ENCODE assay signal across 1 cellular context in genomic region chr2:190477563-190478454, GRCh38.
TF ChIP-seq lines count a peak whose summit lies in the region.

No MANE protein-coding gene starts in this region.

TF ChIP-seq in K562, 482 proteins besides CTCF, POLR2A, EP300 and RAD21 (continued from another document and continues in another):
- no peak for TF ChIP-seq SAFB (IDR thresholded peaks at IDR 0.05; ENCODE audit: borderline replicate concordance, low read depth, low read length)
- TF ChIP-seq ZNF140 (CRISPR knock-in tag; IDR thresholded peaks at IDR 0.05), result no peak
- TF ChIP-seq PHTF2 (CRISPR knock-in tag; IDR thresholded peaks at IDR 0.05), result no peak
- TF ChIP-seq NFYB (IDR thresholded peaks at IDR 0.05; ENCODE audit: extremely low read depth, insufficient read length), result no peak
- peak; percentile 86; the same call in 1 of the 2 replicates for TF ChIP-seq PML (IDR thresholded peaks at IDR 0.05; ENCODE audit: low read length)
- TF ChIP-seq ZNF740 (CRISPR knock-in tag; IDR thresholded peaks at IDR 0.05), result no peak
- TF ChIP-seq ZNF740 (tag; IDR thresholded peaks at IDR 0.05), result no peak
- TF ChIP-seq GATA2 (CRISPR knock-in tag; IDR thresholded peaks at IDR 0.05), result peak; percentile 55
- TF ChIP-seq SMAD3 (CRISPR knock-in tag; conservative IDR thresholded peaks at IDR 0.05), result no peak
- no peak for TF ChIP-seq ZNF277 (CRISPR knock-in tag; IDR thresholded peaks at IDR 0.05; ENCODE audit: borderline replicate concordance)
- TF ChIP-seq SNAPC5 (CRISPR knock-in tag; IDR thresholded peaks at IDR 0.05), result no peak
- no peak for TF ChIP-seq NELFE (IDR thresholded peaks at IDR 0.05; ENCODE audit: insufficient read depth, insufficient read length)
- TF ChIP-seq FOXA3 (CRISPR knock-in tag; conservative IDR thresholded peaks at IDR 0.05 in 1 of 2, IDR thresholded peaks at IDR 0.05 in 1 of 2), result peak; percentile 94 to 96
- TF ChIP-seq WHSC1 (IDR thresholded peaks at IDR 0.05; ENCODE audit: low read length), result no peak
- peak; percentile 11 for TF ChIP-seq MEIS2 (IDR thresholded peaks at IDR 0.05; ENCODE audit: partially characterized antibody)
- TF ChIP-seq GTF2B (IDR thresholded peaks at IDR 0.05; ENCODE audit: extremely low read depth, insufficient read length), result no peak
- TF ChIP-seq JUND (IDR thresholded peaks at IDR 0.05; ENCODE audit: borderline replicate concordance, low read depth, low read length), result 0 out of 2 replicates have a peak, but pooled peaks have one; percentile 16
- TF ChIP-seq JUND (tag; IDR thresholded peaks at IDR 0.05; ENCODE audit: borderline replicate concordance, low read depth, low read length), result no peak
- peak; percentile 38; the same call in 1 of the 2 replicates for TF ChIP-seq MYC (IDR thresholded peaks at IDR 0.05; ENCODE audit: low read depth, low read length)
- TF ChIP-seq MYC (CRISPR knock-in tag; IDR thresholded peaks at IDR 0.05; ENCODE audit: borderline replicate concordance, low read depth), result no peak
- TF ChIP-seq ZNF146 (CRISPR knock-in tag; IDR thresholded peaks at IDR 0.05; ENCODE audit: unreplicated experiment), result no peak
- TF ChIP-seq HMG20B (CRISPR knock-in tag; IDR thresholded peaks at IDR 0.05), result no peak
- no peak for TF ChIP-seq HEY1 (CRISPR knock-in tag; IDR thresholded peaks at IDR 0.05; ENCODE audit: borderline replicate concordance)
- no peak for TF ChIP-seq VEZF1 (CRISPR knock-in tag; IDR thresholded peaks at IDR 0.05)
- no peak for TF ChIP-seq ATF2 (CRISPR knock-in tag; IDR thresholded peaks at IDR 0.05)
- TF ChIP-seq RFX7 (CRISPR knock-in tag; IDR thresholded peaks at IDR 0.05), result no peak
- TF ChIP-seq ZMIZ1 (IDR thresholded peaks at IDR 0.05; ENCODE audit: low read depth in 2 of 2, low read length in 2 of 2), result peak in 1 of 2 experiments; percentile 66; a peak in 1 of 4 replicates
- no peak for TF ChIP-seq HNRNPLL (IDR thresholded peaks at IDR 0.05; ENCODE audit: low read depth, low read length, poor library complexity, severe bottlenecking)
- TF ChIP-seq NCOR1 (IDR thresholded peaks at IDR 0.05), result peak; percentile 66
- no peak for TF ChIP-seq PHF8 (IDR thresholded peaks at IDR 0.05; ENCODE audit: borderline replicate concordance, low read length)
- TF ChIP-seq SOX6 (IDR thresholded peaks at IDR 0.05), result peak; percentile 71
- 0 out of 2 replicates have a peak, but pooled peaks have one; percentile 45 for TF ChIP-seq KLF16 (IDR thresholded peaks at IDR 0.05)
- no peak for TF ChIP-seq U2AF1 (optimal IDR thresholded peaks at IDR 0.05; ENCODE audit: low read depth, low read length)
- peak in 1 of 2 experiments; percentile 50; a peak in 1 of 4 replicates for TF ChIP-seq TBL1XR1 (IDR thresholded peaks at IDR 0.05; ENCODE audit: low read length in 2 of 2)
- 0 out of 2 replicates have a peak, but pooled peaks have one; percentile 46 for TF ChIP-seq POLR2AphosphoS5 (IDR thresholded peaks at IDR 0.05; ENCODE audit: control insufficient read depth, insufficient read depth, low read depth, low read length)
- no peak for TF ChIP-seq SAP30 (IDR thresholded peaks at IDR 0.05; ENCODE audit: borderline replicate concordance, insufficient read depth, low read depth, low read length, poor library complexity, severe bottlenecking)
- TF ChIP-seq SMARCC2 (IDR thresholded peaks at IDR 0.05; ENCODE audit: low read depth), result 0 out of 2 replicates have a peak, but pooled peaks have one; percentile 49
- TF ChIP-seq TEAD4 (IDR thresholded peaks at IDR 0.05; ENCODE audit: low read length), result peak; percentile 94
- no peak for TF ChIP-seq TEAD4 (CRISPR knock-in tag; IDR thresholded peaks at IDR 0.05; ENCODE audit: borderline replicate concordance)
- 0 out of 2 replicates have a peak, but pooled peaks have one; percentile 42 for TF ChIP-seq HES1 (IDR thresholded peaks at IDR 0.05; ENCODE audit: low read depth)
- no peak for TF ChIP-seq FOS (IDR thresholded peaks at IDR 0.05; ENCODE audit: extremely low read depth, insufficient read length)
- peak; percentile 70; the same call in 1 of the 2 replicates for TF ChIP-seq FOXM1 (IDR thresholded peaks at IDR 0.05; ENCODE audit: low read depth)
- TF ChIP-seq FOXM1 (CRISPR knock-in tag; IDR thresholded peaks at IDR 0.05; ENCODE audit: low read depth), result no peak
- no peak for TF ChIP-seq ZC3H4 (CRISPR knock-in tag; IDR thresholded peaks at IDR 0.05; ENCODE audit: borderline replicate concordance)
- no peak for TF ChIP-seq PHB2 (IDR thresholded peaks at IDR 0.05; ENCODE audit: low read depth)
- no peak for TF ChIP-seq GABPB2 (CRISPR knock-in tag; conservative IDR thresholded peaks at IDR 0.05)
- no peak for TF ChIP-seq HCFC1 (IDR thresholded peaks at IDR 0.05; ENCODE audit: low read depth, low read length)
- TF ChIP-seq MLLT1 (IDR thresholded peaks at IDR 0.05), result no peak
- peak; percentile 42; the same call in 1 of the 2 replicates for TF ChIP-seq NFIC (IDR thresholded peaks at IDR 0.05)
- TF ChIP-seq DPF2 (IDR thresholded peaks at IDR 0.05), result peak; percentile 72
- TF ChIP-seq CBFA2T2 (conservative IDR thresholded peaks at IDR 0.05), result peak; percentile 70
- TF ChIP-seq SMARCE1 (IDR thresholded peaks at IDR 0.05), result peak; percentile 81
- no peak for TF ChIP-seq NR0B1 (IDR thresholded peaks at IDR 0.05; ENCODE audit: partially characterized antibody)
- TF ChIP-seq CBX3 (IDR thresholded peaks at IDR 0.05; ENCODE audit: borderline replicate concordance in 1 of 2, low read length in 2 of 2), result no peak
- peak; percentile 91 for TF ChIP-seq ARID1B (IDR thresholded peaks at IDR 0.05)
- no peak for TF ChIP-seq ZNF24 (IDR thresholded peaks at IDR 0.05)
- TF ChIP-seq MCM5 (IDR thresholded peaks at IDR 0.05; ENCODE audit: low read depth), result no peak
- TF ChIP-seq STAG1 (CRISPR knock-in tag; IDR thresholded peaks at IDR 0.05; ENCODE audit: borderline replicate concordance), result no peak
- peak; percentile 61 for TF ChIP-seq STAT5A (IDR thresholded peaks at IDR 0.05; ENCODE audit: borderline replicate concordance, low read length)
- TF ChIP-seq BCOR (IDR thresholded peaks at IDR 0.05), result no peak
- no peak; a peak in 1 of 4 replicates for TF ChIP-seq FOXK2 (conservative IDR thresholded peaks at IDR 0.05 in 1 of 2, IDR thresholded peaks at IDR 0.05 in 1 of 2; ENCODE audit: low read depth in 2 of 2)
- TF ChIP-seq L3MBTL2 (IDR thresholded peaks at IDR 0.05), result 0 out of 2 replicates have a peak, but pooled peaks have one; percentile 12
- TF ChIP-seq SMARCA4 (IDR thresholded peaks at IDR 0.05), result peak; percentile 75; the same call in 1 of the 2 replicates
- TF ChIP-seq ZKSCAN3 (CRISPR knock-in tag; IDR thresholded peaks at IDR 0.05), result no peak
- TF ChIP-seq TARDBP (IDR thresholded peaks at IDR 0.05), result no peak
